ENCODE assay signal across 16 cellular contexts in the genomic region with DNA sequence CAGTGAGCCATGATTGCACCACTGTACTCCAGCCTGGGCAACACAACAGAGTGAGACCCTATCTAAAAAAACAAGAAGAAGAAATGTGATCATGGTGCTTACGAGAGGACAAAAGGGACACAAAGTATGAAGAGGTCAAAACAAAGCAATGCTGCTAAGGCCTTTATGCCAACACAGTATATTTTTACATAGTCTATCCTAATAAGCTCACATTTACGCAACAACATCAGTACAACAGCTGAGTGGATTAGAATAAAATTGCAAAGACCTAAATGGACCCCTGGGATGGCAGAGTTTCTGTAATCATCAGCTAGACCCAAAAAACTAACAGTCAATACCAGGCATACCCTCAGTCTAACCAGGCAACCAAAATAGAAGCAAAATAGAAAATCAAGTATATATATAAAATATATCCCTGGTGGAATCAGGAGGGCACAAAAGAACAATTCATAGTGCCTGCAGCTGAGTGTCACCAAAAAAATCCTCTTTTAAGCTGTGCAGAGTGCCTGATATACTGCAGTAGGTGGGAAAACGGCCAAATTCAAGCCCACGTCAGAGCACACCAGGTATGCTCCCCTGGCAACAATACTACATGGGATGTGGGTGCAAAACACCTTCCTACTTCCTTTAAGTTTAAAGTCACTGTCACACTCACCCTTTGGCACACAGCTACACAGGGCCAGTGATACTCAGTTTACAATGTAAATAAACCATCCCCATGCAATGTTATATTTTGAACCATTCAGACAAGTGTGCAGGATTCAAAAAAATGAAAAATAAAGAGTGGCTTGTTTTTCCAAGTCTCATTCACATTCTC. TPM values are rescaled to one million over a fixed set of nuclear protein-coding genes. Genes with fewer than 3 reads are reported as not detected.
A peak's percentile ranks its signal among the peaks of the same experiment; 100 is the strongest.
DNase-seq lines count a peak whose midpoint lies in the region; ATAC-seq and TF ChIP-seq lines count a peak whose summit lies in the region.
"Had no signal": no experiment of that assay in that cellular context is flagged by ENCODE, and none has a peak within 500 bp of the region (broad histone marks: within the 10 kb centered on the region; RNA-seq: fewer than 3 reads in every experiment).

No MANE protein-coding gene starts in this region.

- peaks cover 77% of the 10 kb centered on the region for H3K4me1 Mint-ChIP-seq in brain

- no peak overlapping the region for H3K4me3 ChIP-seq in muscle layer of colon (ENCODE audit: low read depth in 1 of 2, low read length in 2 of 2)
- no peak overlapping the region for H3K4me3 ChIP-seq in upper lobe of right lung
- H3K4me3 ChIP-seq: gastrocnemius medialis, pancreas had no signal

- H3K27ac Mint-ChIP-seq in brain: peak overlapping the region; percentile 3 to 89 (median 85)

- H3K27me3 Mint-ChIP-seq in brain: no peaks in the 10 kb centered on the region

- ATAC-seq in upper lobe of right lung (no peak), HG02798 (IDR thresholded peaks at IDR 0.05; ENCODE audit: poor library complexity, unreplicated experiment) (no peak)

- TF ChIP-seq CTCF in brain (conservative IDR thresholded peaks at IDR 0.05): no peak
- no peak for TF ChIP-seq CTCF in upper lobe of right lung (IDR thresholded peaks at IDR 0.05)

- H3K9ac ChIP-seq in muscle layer of colon (ENCODE audit: low read length): no peak overlapping the region

- H3K9me3 ChIP-seq in muscle layer of colon (ENCODE audit: low read length) (no peaks in the 10 kb centered on the region), upper lobe of right lung (no peaks in the 10 kb centered on the region)
- H3K9me3 ChIP-seq: gastrocnemius medialis, pancreas had no signal

- H3K36me3 ChIP-seq in muscle layer of colon (ENCODE audit: insufficient read depth, low read length): no peaks in the 10 kb centered on the region
- H3K36me3 ChIP-seq in upper lobe of right lung: no peaks in the 10 kb centered on the region
- H3K36me3 ChIP-seq: gastrocnemius medialis, pancreas had no signal

- peak overlapping the region; percentile 78 for H3K27ac ChIP-seq in muscle layer of colon (ENCODE audit: low read depth, low read length)
- H3K27ac ChIP-seq in upper lobe of right lung: peak overlapping the region; percentile 20

- H3K36me3 Mint-ChIP-seq in brain: peaks cover 3% of the 10 kb centered on the region

- intact Hi-C loops in upper lobe of right lung (cut with DNase I): no loop called here

- H3K27me3 ChIP-seq in muscle layer of colon (ENCODE audit: control insufficient read depth in 1 of 2, insufficient read depth in 2 of 2, low read length in 2 of 2) (no peaks in the 10 kb centered on the region), upper lobe of right lung (no peaks in the 10 kb centered on the region)
- H3K27me3 ChIP-seq: gastrocnemius medialis, pancreas had no signal

- peak overlapping the region in 3 of 5 experiments; percentile 23 to 61 (median 57) for H3K4me3 Mint-ChIP-seq in brain

- peak; percentile 30 for DNase-seq in NCI-H510A treated with DMSO at 0.1 percent for 48 hours (lab: John Stamatoyannopoulos, UW)
- no peak for DNase-seq in NCI-H510A (lab: John Stamatoyannopoulos, UW)
- no peak for DNase-seq in upper lobe of right lung
- no peak for DNase-seq in GM19240 (ENCODE audit: insufficient read length, low spot score)
- no peak for DNase-seq in UCSD-AML1 (lab: John Stamatoyannopoulos, UW; ENCODE audit: unreplicated experiment)
- DNase-seq: ACHN; activated CD4-positive, alpha-beta T cell treated with anti-CD3 and anti-CD28 coated beads, Interleukin-2, amount 50 U/mL, for 4 hours; gastrocnemius medialis; left cardiac atrium; NCI-H1105 treated with DMSO at 0.1 percent for 48 hours; pancreas; stimulated activated CD4-positive, alpha-beta T cell treated with anti-CD3 and anti-CD28 coated beads, Interleukin-4, amount 100 ng/mL, for 1 hour; stimulated activated naive CD4-positive, alpha-beta T cell treated with Interleukin-2 at 50 U/mL for 16 hours had no signal

- H3K4me1 ChIP-seq in muscle layer of colon (ENCODE audit: insufficient read depth, low read length): peaks cover 82% of the 10 kb centered on the region
- peaks cover 26% of the 10 kb centered on the region for H3K4me1 ChIP-seq in upper lobe of right lung

- H3K9me3 Mint-ChIP-seq in brain: no peaks in the 10 kb centered on the region

RNA-seq across cellular contexts. Expression of gene RBFOX2, which starts 57.8 kb away (rescaled TPM):
- 67.0 TPM for polyA plus RNA-seq in brain (ENCODE audit: insufficient read depth, low read depth, low replicate concordance)
- 64.1 TPM for total RNA-seq in upper lobe of right lung
